ENCODE assay signal across 8 cellular contexts in the genomic region with DNA sequence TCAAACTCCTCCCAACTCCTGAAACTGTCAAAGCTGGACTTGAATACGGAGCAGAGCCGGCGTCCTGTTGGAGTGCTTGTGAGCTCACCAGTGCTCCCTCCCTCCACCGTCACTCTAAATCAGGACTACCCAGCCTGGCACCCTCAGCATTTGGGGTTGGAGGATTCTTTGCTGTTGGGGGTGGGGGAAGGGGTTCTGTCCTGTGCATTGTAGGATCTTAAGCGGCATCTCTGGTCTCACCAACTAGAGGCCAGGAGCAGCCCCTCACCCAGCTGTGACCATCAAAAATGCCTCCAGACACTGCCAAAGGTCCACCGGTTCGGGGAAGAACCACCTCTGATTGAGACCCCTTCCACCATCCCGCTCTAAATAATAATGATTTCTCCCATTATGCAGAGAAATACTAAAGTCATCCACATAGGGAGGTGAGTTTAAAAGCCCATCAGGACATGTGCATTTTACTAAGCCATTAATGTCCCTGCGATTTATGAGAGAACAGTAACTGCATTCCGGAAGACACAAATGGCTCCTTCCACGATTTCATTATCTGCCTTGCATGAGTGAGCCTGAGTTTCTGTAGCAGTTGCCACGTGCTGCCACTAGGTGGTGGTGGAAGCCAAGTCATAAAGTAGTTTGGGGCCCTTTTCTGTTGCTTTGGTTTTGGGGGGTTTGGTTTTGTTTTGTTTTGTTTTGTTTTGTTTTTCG. TPM values are rescaled to one million over a fixed set of nuclear protein-coding genes. Genes with fewer than 3 reads are reported as not detected.
DNase-seq lines count a peak whose midpoint lies in the region; ATAC-seq and TF ChIP-seq lines count a peak whose summit lies in the region.

No MANE protein-coding gene starts in this region.

- TF ChIP-seq CTCF in SU-DHL-6 (IDR thresholded peaks at IDR 0.05; ENCODE audit: insufficient read depth, low read length, poor library complexity, severe bottlenecking): peak; percentile 69

- ATAC-seq in left ventricle myocardium superior (peak; percentile 74), HG03045 (IDR thresholded peaks at IDR 0.05; ENCODE audit: unreplicated experiment) (no peak), GM19395 (IDR thresholded peaks at IDR 0.05; ENCODE audit: unreplicated experiment) (no peak)

- intact Hi-C loops in left ventricle myocardium superior (cut with micrococcal nuclease): no loop called here

- no peaks in the 10 kb centered on the region for H3F3A ChIP-seq in SU-DHL-6 (ENCODE audit: insufficient read depth)

- H3K27ac ChIP-seq in SU-DHL-6 (ENCODE audit: low read depth, low read length): no peak overlapping the region

- no peaks in the 10 kb centered on the region for H3K36me3 ChIP-seq in SU-DHL-6 (ENCODE audit: low read length)

- H2AFZ ChIP-seq in SU-DHL-6 (ENCODE audit: low read depth, low read length, severe bottlenecking): peak overlapping the region; percentile 14

- H3K9me3 ChIP-seq in SU-DHL-6 (ENCODE audit: insufficient read depth, low read length): no peaks in the 10 kb centered on the region

- in situ Hi-C loops in Caki2 (cut with HindIII; ENCODE audit: low pct_unique_long_range_greater_than_20kb, low sequenced_read_pairs): no loop called here

- no peaks in the 10 kb centered on the region for H3K79me2 ChIP-seq in SU-DHL-6 (ENCODE audit: insufficient read depth, low read length)

- H3K27me3 ChIP-seq in SU-DHL-6 (ENCODE audit: low read length): no peaks in the 10 kb centered on the region

- peak overlapping the region; percentile 15 for H3K4me2 ChIP-seq in SU-DHL-6 (ENCODE audit: low read depth, low read length, poor library complexity, severe bottlenecking)

- no peaks in the 10 kb centered on the region for H3K9me2 ChIP-seq in SU-DHL-6 (replicated peaks; ENCODE audit: insufficient read depth, low read length)

- H3K4me3 ChIP-seq in SU-DHL-6 (ENCODE audit: insufficient read depth, low read length, poor library complexity, severe bottlenecking): no peak overlapping the region

- no peak overlapping the region for H3K9ac ChIP-seq in SU-DHL-6 (ENCODE audit: low read length)

- no peaks in the 10 kb centered on the region for H4K20me1 ChIP-seq in SU-DHL-6 (ENCODE audit: low read depth, low read length)

- DNase-seq in Caki2 (ENCODE audit: low read depth) (peak; percentile 33), HuH-7 (ENCODE audit: low spot score) (peak; percentile 52), left ventricle myocardium superior (peak; percentile 60), retina (peak; percentile 84)
- DNase-seq in activated naive CD8-positive, alpha-beta T cell treated with anti-CD3 and anti-CD28 coated beads, Interleukin-2, amount 50 U/mL, for 16 hours (ENCODE audit: low read depth, low spot score): peak; percentile 32

RNA-seq across cellular contexts. Expression of a gene that starts 16.1 kb away (rescaled TPM):
- total RNA-seq in Caki2 (2014; rRNA removed; shearing (Covaris generic); ENCODE audit: low replicate concordance): not detected in 2 replicates
- total RNA-seq in left ventricle myocardium superior: not detected

RNA-seq across cellular contexts. Expression of a gene that starts 41.3 kb away (rescaled TPM):
- total RNA-seq in Caki2 (2014; rRNA removed; shearing (Covaris generic); ENCODE audit: low replicate concordance): not detected in 2 replicates
- not detected for total RNA-seq in left ventricle myocardium superior

Comparison
In these comparisons a context has a peak if more than half of its experiments do, and no peak if none do; other contexts are left out.
1. DNase-seq: peak in every context shown above with its lines; median percentile 84 in retina; 60 in left ventricle myocardium superior; 52 in HuH-7; 33 in Caki2; 32 in activated naive CD8-positive, alpha-beta T cell treated with anti-CD3 and anti-CD28 coated beads, Interleukin-2, amount 50 U/mL, for 16 hours.